17 cellular contexts compared by ENCODE assay signal in genomic region chr1:76053021-76053420, GRCh38. TPM values are rescaled to one million over a fixed set of nuclear protein-coding genes. Genes with fewer than 3 reads are reported as not detected.
DNase-seq lines count a peak whose midpoint lies in the region; TF ChIP-seq lines count a peak whose summit lies in the region.
"Had no signal": no experiment of that assay in that cellular context is flagged by ENCODE, and none has a peak within 500 bp of the region (broad histone marks: within the 10 kb centered on the region; RNA-seq: fewer than 3 reads in every experiment).

No MANE protein-coding gene starts in this region.

- no peaks in the 10 kb centered on the region for H3K9me3 Mint-ChIP-seq in activated CD4-positive, alpha-beta memory T cell treated with anti-CD3 and anti-CD28 coated beads for 36 hours
- no peaks in the 10 kb centered on the region for H3K9me3 Mint-ChIP-seq in activated CD4-positive, alpha-beta memory T cell treated with anti-CD3 and anti-CD28 coated beads, Interleukin-2, amount 10 ng/mL, durations not matched to agents 7 days and 5 days
- H3K9me3 Mint-ChIP-seq: stimulated activated naive CD8-positive, alpha-beta T cell treated with anti-CD3 and anti-CD28 coated beads, Interleukin-15, Interleukin-2, amounts not matched to agents 100 ng/mL and 50 ng/mL, for 24 hours; T-cell had no signal

- no peak overlapping the region for H3K4me3 ChIP-seq in smooth muscle cell
- no peak overlapping the region for H3K4me3 ChIP-seq in lower leg skin (ENCODE audit: low read depth, poor library complexity, severe bottlenecking)

- CTCF ChIA-PET in activated CD4-positive, alpha-beta memory T cell treated with anti-CD3 and anti-CD28 coated beads for 36 hours (lab: Charles Lee), result no interaction called here
- CTCF ChIA-PET in activated CD4-positive, alpha-beta memory T cell treated with anti-CD3 and anti-CD28 coated beads, Interleukin-2, amount 10 ng/mL, durations not matched to agents 7 days and 5 days (lab: Charles Lee), result no interaction called here

- H3K27ac Mint-ChIP-seq in activated CD4-positive, alpha-beta memory T cell treated with anti-CD3 and anti-CD28 coated beads for 36 hours, result no peak overlapping the region
- H3K27ac Mint-ChIP-seq in activated CD4-positive, alpha-beta memory T cell treated with anti-CD3 and anti-CD28 coated beads, Interleukin-2, amount 10 ng/mL, durations not matched to agents 7 days and 5 days, result no peak overlapping the region
- H3K27ac Mint-ChIP-seq: stimulated activated naive CD8-positive, alpha-beta T cell treated with anti-CD3 and anti-CD28 coated beads, Interleukin-15, Interleukin-2, amounts not matched to agents 100 ng/mL and 50 ng/mL, for 24 hours; T-cell had no signal

- H3F3A ChIP-seq in smooth muscle cell (ENCODE audit: low read depth), result peaks cover 8% of the 10 kb centered on the region

- POLR2A ChIA-PET in activated CD4-positive, alpha-beta memory T cell treated with anti-CD3 and anti-CD28 coated beads for 36 hours (lab: Charles Lee), result no interaction called here
- POLR2A ChIA-PET in activated CD4-positive, alpha-beta memory T cell treated with anti-CD3 and anti-CD28 coated beads, Interleukin-2, amount 10 ng/mL, durations not matched to agents 7 days and 5 days (lab: Charles Lee), result no interaction called here

- H3K9ac ChIP-seq in smooth muscle cell (ENCODE audit: low read depth), result no peak overlapping the region

- H3K36me3 ChIP-seq in smooth muscle cell (ENCODE audit: low read depth), result no peaks in the 10 kb centered on the region

- no peak overlapping the region for H3K4me3 Mint-ChIP-seq in activated CD4-positive, alpha-beta memory T cell treated with anti-CD3 and anti-CD28 coated beads for 36 hours
- H3K4me3 Mint-ChIP-seq in activated CD4-positive, alpha-beta memory T cell treated with anti-CD3 and anti-CD28 coated beads, Interleukin-2, amount 10 ng/mL, durations not matched to agents 7 days and 5 days, result no peak overlapping the region
- H3K4me3 Mint-ChIP-seq: stimulated activated naive CD8-positive, alpha-beta T cell treated with anti-CD3 and anti-CD28 coated beads, Interleukin-15, Interleukin-2, amounts not matched to agents 100 ng/mL and 50 ng/mL, for 24 hours; T-cell had no signal

- H3K9me3 ChIP-seq in smooth muscle cell (replicated peaks; ENCODE audit: low read depth), result no peaks in the 10 kb centered on the region

- no peak for TF ChIP-seq CTCF in smooth muscle cell (IDR thresholded peaks at IDR 0.05; ENCODE audit: borderline replicate concordance, insufficient read depth, poor library complexity, severe bottlenecking)
- TF ChIP-seq CTCF in lower leg skin (IDR thresholded peaks at IDR 0.05), result no peak

- DNase-seq in activated CD4-positive, alpha-beta memory T cell treated with anti-CD3 and anti-CD28 coated beads for 36 hours, result peak; percentile 9
- DNase-seq in activated CD4-positive, alpha-beta memory T cell treated with anti-CD3 and anti-CD28 coated beads, Interleukin-2, amount 10 ng/mL, durations not matched to agents 7 days and 5 days, result no peak
- DNase-seq in UCSD-AML1 (lab: John Stamatoyannopoulos, UW; ENCODE audit: unreplicated experiment) (peak; percentile 7), iPS-NIHi7 (ENCODE audit: extremely low spot score) (peak; percentile 60), smooth muscle cell (lab: John Stamatoyannopoulos, UW; ENCODE audit: unreplicated experiment) (no peak), NCI-H526 (lab: John Stamatoyannopoulos, UW) (no peak), lower leg skin (ENCODE audit: low spot score in 2 of 2) (no peak), SIG-M5 treated with dmso at 0.1 percent for 504 hours (lab: John Stamatoyannopoulos, UW; ENCODE audit: unreplicated experiment) (no peak)
- DNase-seq: activated T-cell treated with anti-CD3 and anti-CD28 coated beads, Interleukin-2, amount 50 U/mL, for 48 hours; cortex of kidney; GF-D8; hippocampal formation; NCI-H1105; NCI-H446 treated with DMSO at 0.1 percent for 48 hours; occipital lobe; T-cell had no signal

- H3K27me3 ChIP-seq in smooth muscle cell (ENCODE audit: low read depth), result no peaks in the 10 kb centered on the region

- H4K20me1 ChIP-seq in smooth muscle cell (ENCODE audit: low read depth), result no peaks in the 10 kb centered on the region

- H3K27me3 Mint-ChIP-seq in activated CD4-positive, alpha-beta memory T cell treated with anti-CD3 and anti-CD28 coated beads for 36 hours, result peaks cover 8% of the 10 kb centered on the region
- H3K27me3 Mint-ChIP-seq in activated CD4-positive, alpha-beta memory T cell treated with anti-CD3 and anti-CD28 coated beads, Interleukin-2, amount 10 ng/mL, durations not matched to agents 7 days and 5 days, result peaks cover 10% of the 10 kb centered on the region

- TF ChIP-seq POLR2A in lower leg skin (IDR thresholded peaks at IDR 0.05), result no peak

- intact Hi-C loops in activated CD4-positive, alpha-beta memory T cell treated with anti-CD3 and anti-CD28 coated beads for 36 hours (cut with micrococcal nuclease), result no loop called here
- intact Hi-C loops in lower leg skin (cut with DNase I; ENCODE audit: low total_unique reads), result no loop called here

- peak overlapping the region; percentile 52 for H2AFZ ChIP-seq in smooth muscle cell (ENCODE audit: low read depth)

- H3K4me1 Mint-ChIP-seq in activated CD4-positive, alpha-beta memory T cell treated with anti-CD3 and anti-CD28 coated beads for 36 hours (ENCODE audit: low read depth), result no peaks in the 10 kb centered on the region
- H3K4me1 Mint-ChIP-seq in activated CD4-positive, alpha-beta memory T cell treated with anti-CD3 and anti-CD28 coated beads, Interleukin-2, amount 10 ng/mL, durations not matched to agents 7 days and 5 days, result peaks cover 9% of the 10 kb centered on the region

- no peaks in the 10 kb centered on the region for H3K79me2 ChIP-seq in smooth muscle cell (ENCODE audit: low read depth)

- no peaks in the 10 kb centered on the region for H3K4me1 ChIP-seq in smooth muscle cell (ENCODE audit: low read depth)

- peak overlapping the region; percentile 37 for H3K4me2 ChIP-seq in smooth muscle cell

- 2% methylated on average over 6 of the region's 6 CpGs for WGBS in smooth muscle cell (ENCODE audit: low lambda C conversion rate)
- WGBS in lower leg skin, 2 donors, result 30% methylated on average over 6 of the region's 6 CpGs

- H3K27ac ChIP-seq in smooth muscle cell (ENCODE audit: low read depth), result no peak overlapping the region

- H3K36me3 Mint-ChIP-seq in activated CD4-positive, alpha-beta memory T cell treated with anti-CD3 and anti-CD28 coated beads for 36 hours, result no peaks in the 10 kb centered on the region
- no peaks in the 10 kb centered on the region for H3K36me3 Mint-ChIP-seq in activated CD4-positive, alpha-beta memory T cell treated with anti-CD3 and anti-CD28 coated beads, Interleukin-2, amount 10 ng/mL, durations not matched to agents 7 days and 5 days (ENCODE audit: low read depth)
- H3K36me3 Mint-ChIP-seq: T-cell had no signal

RNA-seq across cellular contexts. Expression of gene ST6GALNAC3, which starts 21.5 kb away (rescaled TPM):
- under 1 TPM; 0.26 to 0.41 TPM for total RNA-seq in activated CD4-positive, alpha-beta memory T cell treated with anti-CD3 and anti-CD28 coated beads for 36 hours
- not detected for total RNA-seq in activated CD4-positive, alpha-beta memory T cell treated with anti-CD3 and anti-CD28 coated beads, Interleukin-2, amount 10 ng/mL, durations not matched to agents 7 days and 5 days
- total RNA-seq in smooth muscle cell, result 13.4 and 22.2 TPM in 2 replicates
- 9.3 and 13.3 TPM in 2 replicates for polyA plus RNA-seq in smooth muscle cell
- 1 to 10 TPM; 1.5 to 3.8 (median 3.0) TPM for total RNA-seq in lower leg skin

Comparison
In these comparisons a context has a peak if more than half of its experiments do, and no peak if none do; other contexts are left out.
1. DNase-seq: peak in activated CD4-positive, alpha-beta memory T cell treated with anti-CD3 and anti-CD28 coated beads for 36 hours (single experiment), UCSD-AML1 (single experiment) and iPS-NIHi7 (single experiment); none in activated CD4-positive, alpha-beta memory T cell treated with anti-CD3 and anti-CD28 coated beads, Interleukin-2, amount 10 ng/mL, durations not matched to agents 7 days and 5 days (single experiment), smooth muscle cell (single experiment), NCI-H526 (0 of 2), lower leg skin (0 of 2) and SIG-M5 treated with dmso at 0.1 percent for 504 hours (single experiment).